ENCODE assay signal across 8 cellular contexts in the genomic region with DNA sequence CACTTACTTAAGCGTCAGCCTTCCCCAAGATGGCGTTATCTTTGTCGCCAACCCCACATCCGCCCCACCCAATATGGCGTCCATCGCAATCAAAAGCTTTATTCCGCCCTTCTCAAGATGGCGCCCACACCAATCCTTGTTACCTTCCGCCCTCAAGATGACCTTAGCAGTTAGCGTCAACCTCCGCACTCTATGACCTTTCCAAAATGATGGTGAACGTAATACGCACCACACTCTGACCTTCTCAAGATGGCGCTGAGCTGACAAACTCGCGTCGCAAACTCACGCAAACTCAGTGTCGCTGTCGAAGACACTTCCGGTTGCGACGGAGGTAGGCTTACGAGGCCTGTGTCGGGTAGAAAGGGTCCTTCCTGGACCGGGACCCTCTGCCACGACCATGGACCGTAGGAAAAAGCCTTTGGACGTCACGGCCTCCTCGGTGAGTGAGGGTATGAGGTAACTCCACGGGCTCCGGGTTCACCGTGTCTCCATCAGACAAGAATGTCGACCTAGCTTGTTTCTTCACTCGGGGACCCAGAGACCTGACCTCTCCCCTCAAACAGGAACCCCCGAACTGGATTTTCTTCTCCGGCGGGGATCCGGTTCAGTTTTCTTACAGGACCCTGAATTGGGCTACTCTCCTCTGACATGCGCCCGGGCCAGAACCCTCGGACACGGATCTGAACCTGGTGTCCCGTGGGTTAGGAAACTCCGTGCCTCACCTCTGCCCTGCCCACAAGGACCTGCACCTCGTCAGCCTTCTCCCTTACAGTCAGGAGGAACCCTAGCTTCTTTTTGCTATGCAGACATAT. TPM values are rescaled to one million over a fixed set of nuclear protein-coding genes. Genes with fewer than 3 reads are reported as not detected.
A peak's percentile ranks its signal among the peaks of the same experiment; 100 is the strongest.
DNase-seq lines count a peak whose midpoint lies in the region; ATAC-seq and TF ChIP-seq lines count a peak whose summit lies in the region.

A gene (plus strand): TSS at position 323 of the 812 bp plus-strand sequence. CDS start 75 bp downstream, at position 398.

- H3K4me3 Mint-ChIP-seq in chondrocyte (ENCODE audit: unreplicated experiment), result peak within 1 kb of the TSS; percentile 97

- H3K9me3 Mint-ChIP-seq in chondrocyte (ENCODE audit: low read depth), result no peaks in the 10 kb centered on the region

- TF ChIP-seq CTCF in chondrocyte (IDR thresholded peaks at IDR 0.05) (no peak), kidney epithelial cell (IDR thresholded peaks at IDR 0.05; ENCODE audit: insufficient read depth, low read length, poor library complexity, severe bottlenecking) (no peak)

- H3K27ac Mint-ChIP-seq in chondrocyte (ENCODE audit: unreplicated experiment), result peak within 1 kb of the TSS; percentile 97

- TF ChIP-seq POLR2A in GM19193 (IDR thresholded peaks at IDR 0.05; ENCODE audit: extremely low read depth, insufficient read depth, insufficient read length), result peak; percentile 98

- H3K4me3 ChIP-seq in kidney epithelial cell (ENCODE audit: low read depth, low read length), result peak within 1 kb of the TSS; percentile 75

- H3K27me3 ChIP-seq in kidney epithelial cell (ENCODE audit: control insufficient read depth, insufficient read depth, low read length), result no peaks in the 10 kb centered on the region

- ATAC-seq in HG03439 (IDR thresholded peaks at IDR 0.05; ENCODE audit: unreplicated experiment), result peak; percentile 99

- H3K36me3 Mint-ChIP-seq in chondrocyte (ENCODE audit: low read depth), result peaks cover 10% of the 10 kb centered on the region

- H3K27me3 Mint-ChIP-seq in chondrocyte (ENCODE audit: low read depth), result no peaks in the 10 kb centered on the region

- no peaks in the 10 kb centered on the region for H3K36me3 ChIP-seq in kidney epithelial cell (ENCODE audit: control insufficient read depth, insufficient read depth, low read length)

- H3K4me1 Mint-ChIP-seq in chondrocyte (ENCODE audit: low read depth), result peaks cover 30% of the 10 kb centered on the region

- DNase-seq in AML-193 (lab: John Stamatoyannopoulos, UW) (peak; percentile 100), NCI-H510A treated with DMSO at 0.1 percent for 48 hours (lab: John Stamatoyannopoulos, UW) (peak; percentile 89), chondrocyte (ENCODE audit: low spot score) (no peak), kidney epithelial cell (ENCODE audit: low read depth) (peak; percentile 97)
- peak; percentile 82 to 89 for DNase-seq in activated CD4-positive, alpha-beta T cell treated with anti-CD3 and anti-CD28 coated beads for 24 hours (ENCODE audit: low read depth in 2 of 2)
- DNase-seq in stimulated activated CD4-positive, alpha-beta T cell treated with anti-CD3 and anti-CD28 coated beads, Interleukin-15, amount 100 ng/mL, for 48 hours (ENCODE audit: low read depth in 2 of 2), result peak; percentile 87 to 91

RNA-seq across cellular contexts. Expression of the gene that starts here (rescaled TPM):
- total RNA-seq in chondrocyte (15.4 to 18.6 TPM (median 17.2 TPM) in 3 replicates), kidney epithelial cell (21.7 and 25.3 TPM in 2 replicates)
